ENCODE assay signal across 9 cellular contexts in the genomic region with DNA sequence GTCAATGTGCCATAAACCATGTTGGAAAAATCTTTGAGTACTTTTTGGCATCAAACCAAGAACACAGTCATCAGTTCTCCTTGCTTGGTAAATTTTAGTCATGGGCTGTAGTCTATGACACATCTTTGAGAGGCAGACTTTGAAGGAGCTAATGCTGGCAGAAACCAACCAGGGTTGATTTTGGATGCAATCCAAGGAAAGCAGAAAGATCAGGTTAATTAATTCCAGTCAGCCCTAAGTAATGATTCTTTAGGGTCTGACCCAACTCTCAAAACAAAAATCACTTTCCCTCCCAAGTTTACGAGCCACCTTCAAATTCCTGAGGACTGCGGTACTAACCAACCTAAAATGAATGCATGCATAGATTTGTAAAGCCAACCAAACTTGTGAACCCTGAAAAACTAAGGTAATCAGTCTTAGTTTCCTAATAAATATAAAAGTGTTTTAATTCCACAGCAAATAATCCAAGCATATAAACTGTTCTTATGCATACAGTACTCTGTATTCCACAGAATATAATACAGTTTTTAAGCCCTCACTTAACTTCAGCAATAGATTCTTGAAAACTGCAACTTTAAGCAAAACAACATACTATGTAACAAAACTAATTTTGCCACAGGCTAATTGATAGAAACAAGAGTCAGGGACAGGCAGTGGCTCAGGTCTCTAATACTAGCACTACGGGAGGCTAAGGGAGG. TPM values are rescaled to one million over a fixed set of nuclear protein-coding genes. Genes with fewer than 3 reads are reported as not detected.
DNase-seq lines count a peak whose midpoint lies in the region; ATAC-seq and TF ChIP-seq lines count a peak whose summit lies in the region.
"Had no signal": no experiment of that assay in that cellular context is flagged by ENCODE, and none has a peak within 500 bp of the region (broad histone marks: within the 10 kb centered on the region; RNA-seq: fewer than 3 reads in every experiment).

No MANE protein-coding gene starts in this region.

- no peak for DNase-seq in stimulated activated naive CD8-positive, alpha-beta T cell treated with anti-CD3 and anti-CD28 coated beads, Interleukin-15, Interleukin-2, amounts not matched to agents 100 U/mL and 50 U/mL, for 24 hours
- DNase-seq in stimulated activated naive CD8-positive, alpha-beta T cell treated with anti-CD3 and anti-CD28 coated beads, Interleukin-15, amount 100 ng/mL, for 72 hours, result no peak
- DNase-seq in RKO (ENCODE audit: low spot score) (peak; percentile 93), foreskin keratinocyte (peak; percentile 92 to 96), C1 segment of cervical spinal cord (lab: John Stamatoyannopoulos, UW) (no peak), germinal center (ENCODE audit: low spot score) (no peak)
- DNase-seq: NCI-H187 treated with DMSO at 0.1 percent for 48 hours had no signal

- H3K27me3 Mint-ChIP-seq in stimulated activated naive CD8-positive, alpha-beta T cell treated with anti-CD3 and anti-CD28 coated beads, Interleukin-15, amount 100 ng/mL, for 72 hours, result no peaks in the 10 kb centered on the region

- H3K27ac ChIP-seq in foreskin keratinocyte, result peak overlapping the region; percentile 11

- no peaks in the 10 kb centered on the region for H3K9me3 Mint-ChIP-seq in stimulated activated naive CD8-positive, alpha-beta T cell treated with anti-CD3 and anti-CD28 coated beads, Interleukin-15, amount 100 ng/mL, for 72 hours

- peaks cover 4% of the 10 kb centered on the region for H3K4me1 ChIP-seq in foreskin keratinocyte

- no peak overlapping the region for H3K4me3 Mint-ChIP-seq in stimulated activated naive CD8-positive, alpha-beta T cell treated with anti-CD3 and anti-CD28 coated beads, Interleukin-15, amount 100 ng/mL, for 72 hours

- no peak for TF ChIP-seq CTCF in foreskin keratinocyte (conservative IDR thresholded peaks at IDR 0.05)

- H3K4me1 Mint-ChIP-seq in stimulated activated naive CD8-positive, alpha-beta T cell treated with anti-CD3 and anti-CD28 coated beads, Interleukin-15, amount 100 ng/mL, for 72 hours, result peaks cover 10% of the 10 kb centered on the region

- no peak overlapping the region for H3K27ac Mint-ChIP-seq in stimulated activated naive CD8-positive, alpha-beta T cell treated with anti-CD3 and anti-CD28 coated beads, Interleukin-15, amount 100 ng/mL, for 72 hours

- peak; percentile 72 for ATAC-seq in stimulated activated naive CD8-positive, alpha-beta T cell treated with anti-CD3 and anti-CD28 coated beads, Interleukin-15, Interleukin-2, amounts not matched to agents 100 U/mL and 50 U/mL, for 24 hours
- no peak for ATAC-seq in stimulated activated naive CD8-positive, alpha-beta T cell treated with anti-CD3 and anti-CD28 coated beads, Interleukin-15, amount 100 ng/mL, for 72 hours
- ATAC-seq in foreskin keratinocyte (peak; percentile 96), HG03354 (IDR thresholded peaks at IDR 0.05; ENCODE audit: poor library complexity, severe bottlenecking, unreplicated experiment) (no peak), GM21360 (IDR thresholded peaks at IDR 0.05; ENCODE audit: unreplicated experiment) (no peak)

- peaks cover 6% of the 10 kb centered on the region for H3K27me3 ChIP-seq in foreskin keratinocyte

RNA-seq across cellular contexts. Expression of a gene that starts 22.0 kb away (rescaled TPM):
- 19.2 and 30.9 TPM in 2 replicates for total RNA-seq in foreskin keratinocyte
- 2.5 and 4.9 TPM in 2 replicates for polyA plus RNA-seq in foreskin keratinocyte

Comparison
In these comparisons a context has a peak if more than half of its experiments do, and no peak if none do; other contexts are left out.
1. ATAC-seq: peak in stimulated activated naive CD8-positive, alpha-beta T cell treated with anti-CD3 and anti-CD28 coated beads, Interleukin-15, Interleukin-2, amounts not matched to agents 100 U/mL and 50 U/mL, for 24 hours (single experiment) and foreskin keratinocyte (single experiment); none in stimulated activated naive CD8-positive, alpha-beta T cell treated with anti-CD3 and anti-CD28 coated beads, Interleukin-15, amount 100 ng/mL, for 72 hours (single experiment), HG03354 (single experiment) and GM21360 (single experiment).
2. DNase-seq: peak in RKO (single experiment) and foreskin keratinocyte (2 of 2); none in stimulated activated naive CD8-positive, alpha-beta T cell treated with anti-CD3 and anti-CD28 coated beads, Interleukin-15, Interleukin-2, amounts not matched to agents 100 U/mL and 50 U/mL, for 24 hours (single experiment), stimulated activated naive CD8-positive, alpha-beta T cell treated with anti-CD3 and anti-CD28 coated beads, Interleukin-15, amount 100 ng/mL, for 72 hours (0 of 2), C1 segment of cervical spinal cord (0 of 14) and germinal center (single experiment).